In the genomic region with DNA sequence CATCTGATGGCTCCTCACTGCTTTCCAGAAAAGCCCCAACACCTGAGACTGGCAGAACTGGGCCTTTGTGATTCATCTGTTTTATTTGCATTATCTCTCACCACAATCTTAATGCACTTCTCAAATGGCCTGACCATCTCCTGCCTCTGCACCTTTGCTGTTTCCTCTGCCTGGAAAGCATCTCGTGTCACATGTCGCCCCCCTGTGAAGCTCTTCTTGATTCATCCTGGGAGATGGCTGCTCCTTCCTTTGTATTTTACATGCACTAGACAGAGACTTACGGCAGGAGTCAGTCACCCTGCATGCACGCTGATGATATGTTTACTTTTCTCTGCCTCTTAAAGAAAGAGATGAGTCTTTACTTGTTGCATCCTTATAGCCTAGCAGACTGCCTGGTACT, we compare ENCODE assay signal across 1 cellular context.
A peak's percentile ranks its signal among the peaks of the same experiment; 100 is the strongest.
TF ChIP-seq lines count a peak whose summit lies in the region.

No MANE protein-coding gene starts in this region.

TF ChIP-seq in IMR-90, 13 proteins besides CTCF, POLR2A, EP300 and RAD21:
- TF ChIP-seq SMC3 (IDR thresholded peaks at IDR 0.05; ENCODE audit: low read depth, low read length) (peak; percentile 9; the same call in 1 of the 2 replicates), MAZ (IDR thresholded peaks at IDR 0.05; ENCODE audit: borderline replicate concordance, low read depth, low read length) (no peak), BHLHE40 (IDR thresholded peaks at IDR 0.05; ENCODE audit: low read depth, low read length) (no peak)
